ENCODE assay signal across 21 cellular contexts in the genomic region with DNA sequence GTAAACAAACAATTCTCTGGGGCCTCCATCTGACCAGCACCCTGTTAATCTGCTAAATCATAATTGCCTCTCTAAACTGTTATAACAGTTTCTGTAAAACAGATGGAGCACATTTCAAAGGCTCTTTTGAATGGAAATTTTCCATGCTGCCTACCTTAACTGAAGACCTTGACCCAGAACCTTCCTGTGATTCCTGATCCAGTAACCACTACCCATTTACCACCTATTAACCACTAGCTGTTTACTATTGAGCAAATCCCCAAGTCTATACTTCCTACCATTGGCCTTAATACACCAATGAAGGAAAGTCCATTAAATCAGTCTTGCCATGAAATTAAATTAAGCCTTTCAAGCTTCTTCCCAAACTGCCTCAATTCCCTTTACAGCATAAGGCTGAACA.
"Had no signal": no experiment of that assay in that cellular context is flagged by ENCODE, and none has a peak within 500 bp of the region (broad histone marks: within the 10 kb centered on the region; RNA-seq: fewer than 3 reads in every experiment).

No MANE protein-coding gene starts in this region.

- FAIRE-seq: small intestine, urothelium cell line had no signal

- H3K27ac ChIP-seq: esophagus squamous epithelium, gastroesophageal sphincter, neural progenitor cell, ovary, right atrium auricular region, suprapubic skin, thyroid gland had no signal

- H3K4me1 Mint-ChIP-seq: neural progenitor cell had no signal

- H3K9me3 ChIP-seq: esophagus squamous epithelium, gastroesophageal sphincter, mucosa of descending colon, ovary, right atrium auricular region, suprapubic skin, thyroid gland had no signal

- H3K9ac ChIP-seq: neural progenitor cell had no signal

- H3K4me3 Mint-ChIP-seq: naive thymus-derived CD8-positive, alpha-beta T cell; neural progenitor cell; type B pancreatic cell had no signal

- H3K27me3 ChIP-seq: esophagus squamous epithelium, gastroesophageal sphincter, neural progenitor cell, ovary, right atrium auricular region, suprapubic skin, thyroid gland had no signal

- H3K4me3 ChIP-seq: esophagus squamous epithelium, gastroesophageal sphincter, mucosa of descending colon, neural progenitor cell, ovary, right atrium auricular region, suprapubic skin, thyroid gland had no signal

- H3K9me3 Mint-ChIP-seq: naive thymus-derived CD8-positive, alpha-beta T cell; neural progenitor cell; type B pancreatic cell had no signal

- H3K27ac Mint-ChIP-seq: neural progenitor cell, type B pancreatic cell had no signal

- DNase-seq: dermis blood vessel endothelial cell; esophagus squamous epithelium; foreskin fibroblast; glutamatergic neuron; islet precursor cell; mammary epithelial cell; mucosa of descending colon; naive thymus-derived CD8-positive, alpha-beta T cell; nucleus accumbens; ovary; small intestine; stimulated activated CD4-positive, alpha-beta T cell treated with anti-CD3 and anti-CD28 coated beads, Interleukin-12 subunit alpha, Interleukin-12 subunit beta, amount 100 ng/mL, for 4 hours; stimulated activated naive CD8-positive, alpha-beta T cell treated with anti-CD3 and anti-CD28 coated beads, Interleukin-15, Interleukin-2, amounts not matched to agents 100 U/mL and 50 U/mL, for 24 hours; thyroid gland had no signal

- H3K27me3 Mint-ChIP-seq: naive thymus-derived CD8-positive, alpha-beta T cell; type B pancreatic cell had no signal

- H2AFZ ChIP-seq: neural progenitor cell had no signal

- ATAC-seq: gastroesophageal sphincter; left lobe of liver; mucosa of descending colon; naive thymus-derived CD8-positive, alpha-beta T cell; stimulated activated naive CD8-positive, alpha-beta T cell treated with anti-CD3 and anti-CD28 coated beads, Interleukin-15, Interleukin-2, amounts not matched to agents 100 U/mL and 50 U/mL, for 24 hours had no signal

- H3K4me2 ChIP-seq: neural progenitor cell had no signal
